Comparison of ENCODE assay signal across 8 cellular contexts in genomic region chr19:58401825-58402433, GRCh38. TPM values are rescaled to one million over a fixed set of nuclear protein-coding genes. Genes with fewer than 3 reads are reported as not detected.
DNase-seq lines count a peak whose midpoint lies in the region; ATAC-seq and TF ChIP-seq lines count a peak whose summit lies in the region.

No MANE protein-coding gene starts in this region.

- H3K4me3 ChIP-seq in kidney epithelial cell (ENCODE audit: low read depth, low read length) (peak overlapping the region; percentile 85), thymus (ENCODE audit: low read length) (peak overlapping the region; percentile 60)

- H3K4me3 Mint-ChIP-seq in activated T-cell treated with anti-CD3 and anti-CD28 coated beads, Interleukin-2, amount 50 U/mL, for 4 hours: peak overlapping the region; percentile 79
- H3K4me3 Mint-ChIP-seq in activated naive CD8-positive, alpha-beta T cell treated with anti-CD3 and anti-CD28 coated beads, Interleukin-2, amount 50 U/mL, for 24 hours: peak overlapping the region; percentile 87

- 37% methylated on average over 24 of the region's 24 CpGs for WGBS in thymus

- TF ChIP-seq CTCF in kidney epithelial cell (IDR thresholded peaks at IDR 0.05; ENCODE audit: insufficient read depth, low read length, poor library complexity, severe bottlenecking) (no peak), GM13977 (IDR thresholded peaks at IDR 0.05; ENCODE audit: extremely low read depth, insufficient read depth, missing control alignments) (no peak)

- no peak overlapping the region for H3K27ac ChIP-seq in thymus (ENCODE audit: low read depth)

- peaks cover 13% of the 10 kb centered on the region for H3K4me1 ChIP-seq in thymus (ENCODE audit: control insufficient read depth, insufficient read depth, low read length)

- H3K9me3 ChIP-seq in thymus (ENCODE audit: control insufficient read depth): no peaks in the 10 kb centered on the region

- H3K27me3 ChIP-seq in kidney epithelial cell (ENCODE audit: control insufficient read depth, insufficient read depth, low read length): peaks cover 8% of the 10 kb centered on the region
- H3K27me3 ChIP-seq in thymus (ENCODE audit: control insufficient read depth, insufficient read depth): peaks cover 10% of the 10 kb centered on the region

- no peaks in the 10 kb centered on the region for H3K36me3 Mint-ChIP-seq in activated T-cell treated with anti-CD3 and anti-CD28 coated beads, Interleukin-2, amount 50 U/mL, for 4 hours (ENCODE audit: insufficient read depth)
- H3K36me3 Mint-ChIP-seq in activated naive CD8-positive, alpha-beta T cell treated with anti-CD3 and anti-CD28 coated beads, Interleukin-2, amount 50 U/mL, for 24 hours (ENCODE audit: low read depth): peaks cover 3% of the 10 kb centered on the region

- in situ Hi-C loops in GM13977 (cut with MboI; ENCODE audit: low pct_unique_long_range_greater_than_20kb, low sequenced_read_pairs, unreplicated experiment): no loop called here

- ATAC-seq in activated T-cell treated with anti-CD3 and anti-CD28 coated beads, Interleukin-2, amount 50 U/mL, for 4 hours: no peak
- no peak for ATAC-seq in activated naive CD8-positive, alpha-beta T cell treated with anti-CD3 and anti-CD28 coated beads, Interleukin-2, amount 50 U/mL, for 24 hours
- no peak for ATAC-seq in GM18868 (IDR thresholded peaks at IDR 0.05; ENCODE audit: unreplicated experiment)
- no peak for ATAC-seq in GM21367 (IDR thresholded peaks at IDR 0.05; ENCODE audit: unreplicated experiment)

- H3K4me1 Mint-ChIP-seq in activated T-cell treated with anti-CD3 and anti-CD28 coated beads, Interleukin-2, amount 50 U/mL, for 4 hours (ENCODE audit: low read depth): peaks cover 14% of the 10 kb centered on the region
- peaks cover 25% of the 10 kb centered on the region for H3K4me1 Mint-ChIP-seq in activated naive CD8-positive, alpha-beta T cell treated with anti-CD3 and anti-CD28 coated beads, Interleukin-2, amount 50 U/mL, for 24 hours

- peaks cover 15% of the 10 kb centered on the region for H3K27me3 Mint-ChIP-seq in activated T-cell treated with anti-CD3 and anti-CD28 coated beads, Interleukin-2, amount 50 U/mL, for 4 hours (ENCODE audit: low read depth)
- peaks cover 9% of the 10 kb centered on the region for H3K27me3 Mint-ChIP-seq in activated naive CD8-positive, alpha-beta T cell treated with anti-CD3 and anti-CD28 coated beads, Interleukin-2, amount 50 U/mL, for 24 hours

- no peak overlapping the region for H3K27ac Mint-ChIP-seq in activated naive CD8-positive, alpha-beta T cell treated with anti-CD3 and anti-CD28 coated beads, Interleukin-2, amount 50 U/mL, for 24 hours

- H3K9me3 Mint-ChIP-seq in activated T-cell treated with anti-CD3 and anti-CD28 coated beads, Interleukin-2, amount 50 U/mL, for 4 hours: no peaks in the 10 kb centered on the region
- no peaks in the 10 kb centered on the region for H3K9me3 Mint-ChIP-seq in activated naive CD8-positive, alpha-beta T cell treated with anti-CD3 and anti-CD28 coated beads, Interleukin-2, amount 50 U/mL, for 24 hours

- H3K36me3 ChIP-seq in kidney epithelial cell (ENCODE audit: control insufficient read depth, insufficient read depth, low read length) (no peaks in the 10 kb centered on the region), thymus (ENCODE audit: control insufficient read depth, insufficient read depth) (no peaks in the 10 kb centered on the region)

- no peak for DNase-seq in activated T-cell treated with anti-CD3 and anti-CD28 coated beads, Interleukin-2, amount 50 U/mL, for 4 hours
- DNase-seq in activated T-cell treated with anti-CD3 and anti-CD28 coated beads, Interleukin-2, amount 50 U/mL, for 48 hours: no peak
- no peak for DNase-seq in activated naive CD8-positive, alpha-beta T cell treated with anti-CD3 and anti-CD28 coated beads, Interleukin-2, amount 50 U/mL, for 24 hours
- DNase-seq in kidney epithelial cell (ENCODE audit: low read depth): no peak
- DNase-seq in GM13977 (ENCODE audit: low spot score): no peak

RNA-seq across cellular contexts. Expression of gene RNF225, which starts 6.5 kb away (rescaled TPM):
- total RNA-seq in activated T-cell treated with anti-CD3 and anti-CD28 coated beads, Interleukin-2, amount 50 U/mL, for 4 hours: 1 to 10 TPM; 2.5 to 3.2 (median 2.5) TPM
- not detected in 2 replicates for total RNA-seq in kidney epithelial cell
- not detected for polyA plus RNA-seq in thymus

RNA-seq across cellular contexts. Expression of gene ZNF584, which starts 6.5 kb away (rescaled TPM):
- total RNA-seq in activated T-cell treated with anti-CD3 and anti-CD28 coated beads, Interleukin-2, amount 50 U/mL, for 4 hours: 10 to 100 TPM; 17.8 to 20.5 (median 20.3) TPM
- 6.6 and 7.1 TPM in 2 replicates for total RNA-seq in kidney epithelial cell
- polyA plus RNA-seq in thymus: 5.2 TPM

RNA-seq across cellular contexts. Expression of gene RPS5, which starts 14.9 kb away (rescaled TPM):
- 1,000 to 10,000 TPM; 2,106 to 2,287 (median 2,120) TPM for total RNA-seq in activated T-cell treated with anti-CD3 and anti-CD28 coated beads, Interleukin-2, amount 50 U/mL, for 4 hours
- total RNA-seq in kidney epithelial cell: 2,403 and 2,550 TPM in 2 replicates
- 942 TPM for polyA plus RNA-seq in thymus

RNA-seq across cellular contexts. Expression of gene ZNF837, which starts 21.1 kb away (rescaled TPM):
- 1 to 10 TPM; 1.2 to 2.1 (median 1.8) TPM for total RNA-seq in activated T-cell treated with anti-CD3 and anti-CD28 coated beads, Interleukin-2, amount 50 U/mL, for 4 hours
- total RNA-seq in kidney epithelial cell: 4.3 and 5.9 TPM in 2 replicates
- 2.9 TPM for polyA plus RNA-seq in thymus

RNA-seq across cellular contexts. Expression of gene ZNF132, which starts 38.0 kb away (rescaled TPM):
- total RNA-seq in activated T-cell treated with anti-CD3 and anti-CD28 coated beads, Interleukin-2, amount 50 U/mL, for 4 hours: 1 to 10 TPM; 1.0 to 1.8 (median 1.8) TPM
- total RNA-seq in kidney epithelial cell: 4.2 and 4.8 TPM in 2 replicates
- polyA plus RNA-seq in thymus: 1.6 TPM
